Comparison of ENCODE assay signal across 19 cellular contexts in the genomic region with DNA sequence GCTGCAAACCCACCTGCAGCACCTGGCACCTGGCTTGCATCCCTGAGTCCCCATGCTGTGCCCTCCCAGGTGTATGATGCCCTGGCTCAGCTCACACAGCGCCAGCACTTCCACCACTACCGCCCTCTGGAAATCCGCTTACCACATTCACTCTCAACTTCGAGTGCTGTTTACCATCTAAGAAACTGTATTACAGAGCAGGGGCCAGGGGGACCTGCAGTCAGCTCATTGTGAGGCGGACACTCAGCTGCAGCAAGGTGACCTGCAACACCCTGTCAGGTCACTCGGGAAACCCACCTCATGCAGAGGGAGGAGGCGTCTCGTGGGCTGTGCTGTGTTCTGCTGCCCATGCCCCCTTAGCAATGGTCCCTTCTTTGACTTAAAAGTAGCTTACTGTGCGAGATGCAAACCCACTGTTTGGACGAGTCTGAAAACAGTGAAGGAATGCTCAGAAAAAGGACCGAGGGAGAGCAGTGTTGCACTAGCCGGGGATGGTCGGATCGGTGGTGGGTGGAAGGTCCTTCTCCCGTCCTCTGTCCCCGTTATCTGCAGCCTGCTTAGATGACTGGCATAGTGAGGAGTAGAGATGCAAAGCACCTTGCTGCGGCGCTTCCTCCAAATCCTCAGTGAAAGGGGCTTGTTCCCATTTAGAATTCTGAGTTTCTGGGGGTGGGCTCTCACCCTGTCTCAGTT.
"Had no signal": no experiment of that assay in that cellular context is flagged by ENCODE, and none has a peak within 500 bp of the region (broad histone marks: within the 10 kb centered on the region; RNA-seq: fewer than 3 reads in every experiment).

No MANE protein-coding gene starts in this region.

- ATAC-seq: activated CD4-positive, CD25-positive, alpha-beta regulatory T cell treated with anti-CD3 and anti-CD28 coated beads, Interleukin-2, amount 50 U/mL, for 24 hours; activated naive CD4-positive, alpha-beta T cell treated with anti-CD3 and anti-CD28 coated beads, Interleukin-2, amount 50 U/mL, for 72 hours; left lung; stimulated activated effector memory CD8-positive, alpha-beta T cell treated with anti-CD3 and anti-CD28 coated beads, Interleukin-12 subunit alpha, Interleukin-12 subunit beta, amount 100 ng/mL, for 72 hours had no signal

- H3K4me1 ChIP-seq: adrenal gland, breast epithelium, left lung, prostate gland, right lobe of liver had no signal

- H3K27ac ChIP-seq: adrenal gland, breast epithelium, coronary artery, left lung, prostate gland, right lobe of liver, stomach had no signal

- H3K27me3 ChIP-seq: adrenal gland, left lung, right lobe of liver, stomach had no signal

- DNase-seq: activated CD4-positive, alpha-beta T cell treated with anti-CD3 and anti-CD28 coated beads, Interleukin-2, amount 50 U/mL, for 1 hour; activated gamma-delta T cell; adrenal gland; foreskin melanocyte; kidney; left lung; mammary epithelial cell; right lobe of liver; small intestine; stimulated activated CD4-positive, alpha-beta T cell treated with anti-CD3 and anti-CD28 coated beads, Interleukin-4, amount 100 ng/mL, for 24 hours; stomach; T1000; trophoblast cell had no signal

- H3K4me1 Mint-ChIP-seq: stimulated activated effector memory CD8-positive, alpha-beta T cell treated with anti-CD3 and anti-CD28 coated beads, Interleukin-12 subunit alpha, Interleukin-12 subunit beta, amount 100 ng/mL, for 72 hours had no signal

- H3K4me3 Mint-ChIP-seq: stimulated activated effector memory CD8-positive, alpha-beta T cell treated with anti-CD3 and anti-CD28 coated beads, Interleukin-12 subunit alpha, Interleukin-12 subunit beta, amount 100 ng/mL, for 72 hours had no signal

- H3K4me3 ChIP-seq: adrenal gland, breast epithelium, coronary artery, left lung, prostate gland, right lobe of liver, stomach had no signal

- H3K36me3 Mint-ChIP-seq: stimulated activated effector memory CD8-positive, alpha-beta T cell treated with anti-CD3 and anti-CD28 coated beads, Interleukin-12 subunit alpha, Interleukin-12 subunit beta, amount 100 ng/mL, for 72 hours had no signal

- H3K9me3 ChIP-seq: adrenal gland, prostate gland had no signal

- H3K27ac Mint-ChIP-seq: activated naive CD4-positive, alpha-beta T cell treated with anti-CD3 and anti-CD28 coated beads, Interleukin-2, amount 50 U/mL, for 72 hours; stimulated activated effector memory CD8-positive, alpha-beta T cell treated with anti-CD3 and anti-CD28 coated beads, Interleukin-12 subunit alpha, Interleukin-12 subunit beta, amount 100 ng/mL, for 72 hours had no signal

- H3K36me3 ChIP-seq: adrenal gland, breast epithelium, prostate gland had no signal
